Comparison of ENCODE assay signal across 19 cellular contexts in genomic region chr1:34129630-34130029, GRCh38. TPM values are rescaled to one million over a fixed set of nuclear protein-coding genes. Genes with fewer than 3 reads are reported as not detected.
"Had no signal": no experiment of that assay in that cellular context is flagged by ENCODE, and none has a peak within 500 bp of the region (broad histone marks: within the 10 kb centered on the region; RNA-seq: fewer than 3 reads in every experiment).

No MANE protein-coding gene starts in this region.

- H3K27me3 ChIP-seq: brain microvascular endothelial cell, colonic mucosa, tibial nerve had no signal

- H3K36me3 ChIP-seq: brain microvascular endothelial cell, colonic mucosa, gastrocnemius medialis, heart left ventricle, tibial nerve had no signal

- H3K27ac Mint-ChIP-seq: activated CD4-positive, alpha-beta T cell treated with anti-CD3 and anti-CD28 coated beads, Interleukin-2, amount 10 ng/mL, durations not matched to agents 7 days and 5 days; activated CD8-positive, alpha-beta T cell treated with anti-CD3 and anti-CD28 coated beads, Interleukin-2, amount 10 ng/mL, durations not matched to agents 7 days and 5 days; activated T-cell treated with anti-CD3 and anti-CD28 coated beads, Interleukin-2, amount 50 U/mL, for 24 hours; nephron progenitor cell; stimulated activated naive CD8-positive, alpha-beta T cell treated with anti-CD3 and anti-CD28 coated beads, Interleukin-15, Interleukin-2, amounts not matched to agents 100 ng/mL and 50 ng/mL, for 24 hours had no signal

- H3K4me3 Mint-ChIP-seq: activated CD4-positive, alpha-beta T cell treated with anti-CD3 and anti-CD28 coated beads, Interleukin-2, amount 10 ng/mL, durations not matched to agents 7 days and 5 days; activated CD8-positive, alpha-beta T cell treated with anti-CD3 and anti-CD28 coated beads, Interleukin-2, amount 10 ng/mL, durations not matched to agents 7 days and 5 days; activated T-cell treated with anti-CD3 and anti-CD28 coated beads, Interleukin-2, amount 50 U/mL, for 24 hours; nephron progenitor cell; stimulated activated naive CD8-positive, alpha-beta T cell treated with anti-CD3 and anti-CD28 coated beads, Interleukin-15, Interleukin-2, amounts not matched to agents 100 ng/mL and 50 ng/mL, for 24 hours had no signal

- DNase-seq: activated CD4-positive, alpha-beta T cell treated with anti-CD3 and anti-CD28 coated beads, Interleukin-2, amount 10 ng/mL, durations not matched to agents 7 days and 5 days; activated CD8-positive, alpha-beta T cell treated with anti-CD3 and anti-CD28 coated beads, Interleukin-2, amount 10 ng/mL, durations not matched to agents 7 days and 5 days; activated naive CD4-positive, alpha-beta T cell treated with anti-CD3 and anti-CD28 coated beads, Interleukin-2, amount 50 U/mL, for 16 hours; activated T-cell treated with anti-CD3 and anti-CD28 coated beads, Interleukin-2, amount 50 U/mL, for 24 hours; aorta; brain microvascular endothelial cell; central memory CD4-positive, alpha-beta T cell; colonic mucosa; gastrocnemius medialis; heart left ventricle; left ventricle myocardium superior; nephron progenitor cell had no signal

- H3K9me3 ChIP-seq: colonic mucosa, gastrocnemius medialis, heart left ventricle, tibial nerve had no signal

- H3K27ac ChIP-seq: brain microvascular endothelial cell, colonic mucosa, gastrocnemius medialis, heart left ventricle, tibial nerve had no signal

- H3K27me3 Mint-ChIP-seq: activated CD4-positive, alpha-beta T cell treated with anti-CD3 and anti-CD28 coated beads, Interleukin-2, amount 10 ng/mL, durations not matched to agents 7 days and 5 days had no signal

- H3K4me1 Mint-ChIP-seq: activated CD4-positive, alpha-beta T cell treated with anti-CD3 and anti-CD28 coated beads, Interleukin-2, amount 10 ng/mL, durations not matched to agents 7 days and 5 days; nephron progenitor cell had no signal

- H3K4me1 ChIP-seq: colonic mucosa, gastrocnemius medialis, heart left ventricle, tibial nerve had no signal

- H3K4me3 ChIP-seq: colonic mucosa, gastrocnemius medialis, heart left ventricle, tibial nerve had no signal

- H3K9me3 Mint-ChIP-seq: activated CD4-positive, alpha-beta T cell treated with anti-CD3 and anti-CD28 coated beads, Interleukin-2, amount 10 ng/mL, durations not matched to agents 7 days and 5 days; activated T-cell treated with anti-CD3 and anti-CD28 coated beads, Interleukin-2, amount 50 U/mL, for 24 hours; nephron progenitor cell; stimulated activated naive CD8-positive, alpha-beta T cell treated with anti-CD3 and anti-CD28 coated beads, Interleukin-15, Interleukin-2, amounts not matched to agents 100 ng/mL and 50 ng/mL, for 24 hours had no signal

RNA-seq across cellular contexts. Expression of gene CSMD2, which starts 35.4 kb away (rescaled TPM):
- total RNA-seq: activated CD4-positive, alpha-beta T cell treated with anti-CD3 and anti-CD28 coated beads, Interleukin-2, amount 10 ng/mL, durations not matched to agents 7 days and 5 days; activated CD8-positive, alpha-beta T cell treated with anti-CD3 and anti-CD28 coated beads, Interleukin-2, amount 10 ng/mL, durations not matched to agents 7 days and 5 days; myocyte had no signal

RNA-seq across cellular contexts. Expression of gene C1orf94, which starts 47.1 kb away (rescaled TPM):
- total RNA-seq: activated CD4-positive, alpha-beta T cell treated with anti-CD3 and anti-CD28 coated beads, Interleukin-2, amount 10 ng/mL, durations not matched to agents 7 days and 5 days; activated CD8-positive, alpha-beta T cell treated with anti-CD3 and anti-CD28 coated beads, Interleukin-2, amount 10 ng/mL, durations not matched to agents 7 days and 5 days; aorta; colonic mucosa; gastrocnemius medialis; heart left ventricle; kidney epithelial cell; left ventricle myocardium superior; myocyte; posterior vena cava; right cardiac atrium; skeletal muscle tissue; tibial nerve had no signal
